Comparison of ENCODE assay signal across 1 cellular context in genomic region chr1:25695066-25695990, GRCh38.
TF ChIP-seq lines count a peak whose summit lies in the region.

No MANE protein-coding gene starts in this region.

TF ChIP-seq in K562, 482 proteins besides CTCF, POLR2A, EP300 and RAD21 (continued from another document and continues in another):
- TF ChIP-seq, protein P1, sequence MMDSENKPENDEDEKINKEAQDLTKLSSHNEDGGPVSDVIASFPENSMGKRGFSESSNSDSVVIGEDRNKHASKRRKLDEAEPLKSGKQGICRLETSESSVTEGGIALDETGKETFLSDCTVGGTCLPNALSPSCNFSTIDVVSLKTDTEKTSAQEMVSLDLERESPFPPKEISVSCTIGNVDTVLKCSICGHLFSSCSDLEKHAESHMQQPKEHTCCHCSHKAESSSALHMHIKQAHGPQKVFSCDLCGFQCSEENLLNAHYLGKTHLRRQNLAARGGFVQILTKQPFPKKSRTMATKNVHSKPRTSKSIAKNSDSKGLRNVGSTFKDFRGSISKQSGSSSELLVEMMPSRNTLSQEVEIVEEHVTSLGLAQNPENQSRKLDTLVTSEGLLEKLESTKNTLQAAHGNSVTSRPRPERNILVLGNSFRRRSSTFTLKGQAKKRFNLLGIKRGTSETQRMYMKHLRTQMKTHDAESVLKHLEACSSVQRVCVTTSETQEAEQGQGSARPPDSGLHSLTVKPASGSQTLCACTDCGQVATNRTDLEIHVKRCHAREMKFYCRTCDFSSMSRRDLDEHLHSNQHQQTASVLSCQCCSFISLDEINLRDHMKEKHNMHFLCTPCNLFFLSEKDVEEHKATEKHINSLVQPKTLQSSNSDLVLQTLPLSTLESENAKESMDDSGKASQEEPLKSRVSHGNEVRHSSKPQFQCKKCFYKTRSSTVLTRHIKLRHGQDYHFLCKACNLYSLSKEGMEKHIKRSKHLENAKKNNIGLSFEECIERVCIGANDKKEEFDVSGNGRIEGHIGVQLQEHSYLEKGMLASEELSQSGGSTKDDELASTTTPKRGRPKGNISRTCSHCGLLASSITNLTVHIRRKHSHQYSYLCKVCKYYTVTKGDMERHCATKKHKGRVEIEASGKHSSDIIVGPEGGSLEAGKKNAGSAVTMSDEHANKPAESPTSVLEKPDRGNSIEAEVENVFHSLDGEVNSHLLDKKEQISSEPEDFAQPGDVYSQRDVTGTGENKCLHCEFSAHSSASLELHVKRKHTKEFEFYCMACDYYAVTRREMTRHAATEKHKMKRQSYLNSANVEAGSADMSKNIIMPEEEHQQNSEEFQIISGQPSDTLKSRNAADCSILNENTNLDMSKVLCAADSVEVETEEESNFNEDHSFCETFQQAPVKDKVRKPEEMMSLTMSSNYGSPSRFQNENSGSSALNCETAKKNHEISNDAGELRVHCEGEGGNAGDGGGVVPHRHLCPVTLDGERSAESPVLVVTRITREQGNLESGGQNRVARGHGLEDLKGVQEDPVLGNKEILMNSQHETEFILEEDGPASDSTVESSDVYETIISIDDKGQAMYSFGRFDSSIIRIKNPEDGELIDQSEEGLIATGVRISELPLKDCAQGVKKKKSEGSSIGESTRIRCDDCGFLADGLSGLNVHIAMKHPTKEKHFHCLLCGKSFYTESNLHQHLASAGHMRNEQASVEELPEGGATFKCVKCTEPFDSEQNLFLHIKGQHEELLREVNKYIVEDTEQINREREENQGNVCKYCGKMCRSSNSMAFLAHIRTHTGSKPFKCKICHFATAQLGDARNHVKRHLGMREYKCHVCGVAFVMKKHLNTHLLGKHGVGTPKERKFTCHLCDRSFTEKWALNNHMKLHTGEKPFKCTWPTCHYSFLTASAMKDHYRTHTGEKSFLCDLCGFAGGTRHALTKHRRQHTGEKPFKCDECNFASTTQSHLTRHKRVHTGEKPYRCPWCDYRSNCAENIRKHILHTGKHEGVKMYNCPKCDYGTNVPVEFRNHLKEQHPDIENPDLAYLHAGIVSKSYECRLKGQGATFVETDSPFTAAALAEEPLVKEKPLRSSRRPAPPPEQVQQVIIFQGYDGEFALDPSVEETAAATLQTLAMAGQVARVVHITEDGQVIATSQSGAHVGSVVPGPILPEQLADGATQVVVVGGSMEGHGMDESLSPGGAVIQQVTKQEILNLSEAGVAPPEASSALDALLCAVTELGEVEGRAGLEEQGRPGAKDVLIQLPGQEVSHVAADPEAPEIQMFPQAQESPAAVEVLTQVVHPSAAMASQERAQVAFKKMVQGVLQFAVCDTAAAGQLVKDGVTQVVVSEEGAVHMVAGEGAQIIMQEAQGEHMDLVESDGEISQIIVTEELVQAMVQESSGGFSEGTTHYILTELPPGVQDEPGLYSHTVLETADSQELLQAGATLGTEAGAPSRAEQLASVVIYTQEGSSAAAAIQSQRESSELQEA (IDR thresholded peaks at IDR 0.05; ENCODE audit: low read depth): no peak
- TF ChIP-seq ARHGAP35 (IDR thresholded peaks at IDR 0.05; ENCODE audit: partially characterized antibody) (no peak), NR2F6 (CRISPR knock-in tag; IDR thresholded peaks at IDR 0.05) (no peak), ZNF668 (CRISPR knock-in tag; IDR thresholded peaks at IDR 0.05) (no peak), HCFC1 (IDR thresholded peaks at IDR 0.05; ENCODE audit: low read depth, low read length) (no peak), TAF15 (IDR thresholded peaks at IDR 0.05; ENCODE audit: low read depth, low read length) (no peak), GATA2 (CRISPR knock-in tag; IDR thresholded peaks at IDR 0.05) (no peak), HNRNPLL (IDR thresholded peaks at IDR 0.05; ENCODE audit: low read depth, low read length, poor library complexity, severe bottlenecking) (no peak), TEAD4 (IDR thresholded peaks at IDR 0.05; ENCODE audit: low read length) (no peak; the same call in 1 of the 2 replicates), TEAD4 (CRISPR knock-in tag; IDR thresholded peaks at IDR 0.05; ENCODE audit: borderline replicate concordance) (no peak), ZNF764 (CRISPR knock-in tag; IDR thresholded peaks at IDR 0.05; ENCODE audit: low read depth) (no peak), MTA2 (IDR thresholded peaks at IDR 0.05; ENCODE audit: low read depth) (no peak; the same call in 1 of the 2 replicates), PTTG1 (tag; IDR thresholded peaks at IDR 0.05; ENCODE audit: low read depth) (no peak), NR2C2 (CRISPR knock-in tag; IDR thresholded peaks at IDR 0.05) (no peak), NR2C2 (tag; IDR thresholded peaks at IDR 0.05) (peak; percentile 83), ZNF232 (CRISPR knock-in tag; IDR thresholded peaks at IDR 0.05) (no peak), ELF4 (CRISPR knock-in tag; IDR thresholded peaks at IDR 0.05) (no peak), ZC3H8 (IDR thresholded peaks at IDR 0.05) (no peak), NCOA2 (IDR thresholded peaks at IDR 0.05; ENCODE audit: partially characterized antibody in 2 of 2) (no peak), STAT5B (CRISPR knock-in tag; IDR thresholded peaks at IDR 0.05) (no peak), HDAC1 (IDR thresholded peaks at IDR 0.05) (no peak), KLF13 (tag; IDR thresholded peaks at IDR 0.05; ENCODE audit: borderline replicate concordance, low read depth) (no peak), ZNF77 (CRISPR knock-in tag; IDR thresholded peaks at IDR 0.05) (no peak), TCF7L2 (IDR thresholded peaks at IDR 0.05; ENCODE audit: low read depth, low read length) (no peak), ZNF609 (CRISPR knock-in tag; IDR thresholded peaks at IDR 0.05; ENCODE audit: borderline replicate concordance) (no peak), SFPQ (IDR thresholded peaks at IDR 0.05; ENCODE audit: low read depth, low read length) (no peak)
- TF ChIP-seq, protein P2, sequence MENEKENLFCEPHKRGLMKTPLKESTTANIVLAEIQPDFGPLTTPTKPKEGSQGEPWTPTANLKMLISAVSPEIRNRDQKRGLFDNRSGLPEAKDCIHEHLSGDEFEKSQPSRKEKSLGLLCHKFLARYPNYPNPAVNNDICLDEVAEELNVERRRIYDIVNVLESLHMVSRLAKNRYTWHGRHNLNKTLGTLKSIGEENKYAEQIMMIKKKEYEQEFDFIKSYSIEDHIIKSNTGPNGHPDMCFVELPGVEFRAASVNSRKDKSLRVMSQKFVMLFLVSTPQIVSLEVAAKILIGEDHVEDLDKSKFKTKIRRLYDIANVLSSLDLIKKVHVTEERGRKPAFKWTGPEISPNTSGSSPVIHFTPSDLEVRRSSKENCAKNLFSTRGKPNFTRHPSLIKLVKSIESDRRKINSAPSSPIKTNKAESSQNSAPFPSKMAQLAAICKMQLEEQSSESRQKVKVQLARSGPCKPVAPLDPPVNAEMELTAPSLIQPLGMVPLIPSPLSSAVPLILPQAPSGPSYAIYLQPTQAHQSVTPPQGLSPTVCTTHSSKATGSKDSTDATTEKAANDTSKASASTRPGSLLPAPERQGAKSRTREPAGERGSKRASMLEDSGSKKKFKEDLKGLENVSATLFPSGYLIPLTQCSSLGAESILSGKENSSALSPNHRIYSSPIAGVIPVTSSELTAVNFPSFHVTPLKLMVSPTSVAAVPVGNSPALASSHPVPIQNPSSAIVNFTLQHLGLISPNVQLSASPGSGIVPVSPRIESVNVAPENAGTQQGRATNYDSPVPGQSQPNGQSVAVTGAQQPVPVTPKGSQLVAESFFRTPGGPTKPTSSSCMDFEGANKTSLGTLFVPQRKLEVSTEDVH (IDR thresholded peaks at IDR 0.05; ENCODE audit: low read depth, partially characterized antibody): no peak
- TF ChIP-seq, protein P3, sequence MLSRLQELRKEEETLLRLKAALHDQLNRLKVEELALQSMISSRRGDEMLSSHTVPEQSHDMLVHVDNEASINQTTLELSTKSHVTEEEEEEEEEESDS (CRISPR knock-in tag; IDR thresholded peaks at IDR 0.05): no peak
- TF ChIP-seq, protein P4, sequence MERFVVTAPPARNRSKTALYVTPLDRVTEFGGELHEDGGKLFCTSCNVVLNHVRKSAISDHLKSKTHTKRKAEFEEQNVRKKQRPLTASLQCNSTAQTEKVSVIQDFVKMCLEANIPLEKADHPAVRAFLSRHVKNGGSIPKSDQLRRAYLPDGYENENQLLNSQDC (CRISPR knock-in tag; IDR thresholded peaks at IDR 0.05): no peak
- TF ChIP-seq, protein P5, sequence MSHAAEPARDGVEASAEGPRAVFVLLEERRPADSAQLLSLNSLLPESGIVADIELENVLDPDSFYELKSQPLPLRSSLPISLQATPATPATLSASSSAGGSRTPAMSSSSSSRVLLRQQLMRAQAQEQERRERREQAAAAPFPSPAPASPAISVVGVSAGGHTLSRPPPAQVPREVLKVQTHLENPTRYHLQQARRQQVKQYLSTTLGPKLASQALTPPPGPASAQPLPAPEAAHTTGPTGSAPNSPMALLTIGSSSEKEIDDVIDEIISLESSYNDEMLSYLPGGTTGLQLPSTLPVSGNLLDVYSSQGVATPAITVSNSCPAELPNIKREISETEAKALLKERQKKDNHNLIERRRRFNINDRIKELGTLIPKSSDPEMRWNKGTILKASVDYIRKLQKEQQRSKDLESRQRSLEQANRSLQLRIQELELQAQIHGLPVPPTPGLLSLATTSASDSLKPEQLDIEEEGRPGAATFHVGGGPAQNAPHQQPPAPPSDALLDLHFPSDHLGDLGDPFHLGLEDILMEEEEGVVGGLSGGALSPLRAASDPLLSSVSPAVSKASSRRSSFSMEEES (CRISPR knock-in tag; IDR thresholded peaks at IDR 0.05): peak; percentile 63
